In the genomic region with DNA sequence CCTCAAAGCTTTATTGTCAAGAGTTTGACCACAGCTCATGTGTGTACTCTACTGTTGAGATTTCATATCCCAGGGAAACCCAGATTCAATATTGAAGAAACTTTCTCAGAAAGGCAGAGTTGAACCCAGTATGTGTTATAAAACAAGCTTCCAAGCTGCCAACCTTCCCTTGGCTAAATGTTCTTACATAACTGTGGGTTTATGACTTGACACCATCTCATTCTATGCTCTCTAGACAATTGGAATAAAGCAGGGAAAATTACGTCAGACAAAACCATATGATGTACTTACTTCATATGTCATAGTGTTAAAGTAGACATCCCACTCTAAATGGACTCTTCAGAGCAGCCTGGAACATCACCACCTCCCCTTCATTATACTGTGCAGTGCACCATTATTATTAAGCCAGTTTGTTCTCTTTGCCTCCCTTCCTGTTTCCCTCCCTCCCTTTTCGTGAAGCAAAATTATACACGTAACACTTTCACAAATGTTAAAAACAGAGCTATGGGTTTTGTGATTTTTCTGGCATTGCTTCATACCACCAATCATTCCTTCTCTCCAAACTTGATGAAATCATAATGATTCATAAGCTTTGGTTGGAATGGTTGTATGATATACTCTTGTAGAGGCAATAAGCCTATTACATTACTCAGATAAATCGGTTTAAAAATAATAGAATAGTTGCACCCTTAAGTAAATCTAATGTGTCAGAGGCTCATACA, we compare ENCODE assay signal across 2 cellular contexts.
A peak's percentile ranks its signal among the peaks of the same experiment; 100 is the strongest.
TF ChIP-seq lines count a peak whose summit lies in the region.

No MANE protein-coding gene starts in this region.

TF ChIP-seq in SK-N-SH, 30 proteins besides CTCF, POLR2A, EP300 and RAD21 (continued from another document):
- TF ChIP-seq, protein P1, sequence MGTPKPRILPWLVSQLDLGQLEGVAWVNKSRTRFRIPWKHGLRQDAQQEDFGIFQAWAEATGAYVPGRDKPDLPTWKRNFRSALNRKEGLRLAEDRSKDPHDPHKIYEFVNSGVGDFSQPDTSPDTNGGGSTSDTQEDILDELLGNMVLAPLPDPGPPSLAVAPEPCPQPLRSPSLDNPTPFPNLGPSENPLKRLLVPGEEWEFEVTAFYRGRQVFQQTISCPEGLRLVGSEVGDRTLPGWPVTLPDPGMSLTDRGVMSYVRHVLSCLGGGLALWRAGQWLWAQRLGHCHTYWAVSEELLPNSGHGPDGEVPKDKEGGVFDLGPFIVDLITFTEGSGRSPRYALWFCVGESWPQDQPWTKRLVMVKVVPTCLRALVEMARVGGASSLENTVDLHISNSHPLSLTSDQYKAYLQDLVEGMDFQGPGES (IDR thresholded peaks at IDR 0.05; ENCODE audit: low read depth, low read length): no peak
- TF ChIP-seq, protein P2, sequence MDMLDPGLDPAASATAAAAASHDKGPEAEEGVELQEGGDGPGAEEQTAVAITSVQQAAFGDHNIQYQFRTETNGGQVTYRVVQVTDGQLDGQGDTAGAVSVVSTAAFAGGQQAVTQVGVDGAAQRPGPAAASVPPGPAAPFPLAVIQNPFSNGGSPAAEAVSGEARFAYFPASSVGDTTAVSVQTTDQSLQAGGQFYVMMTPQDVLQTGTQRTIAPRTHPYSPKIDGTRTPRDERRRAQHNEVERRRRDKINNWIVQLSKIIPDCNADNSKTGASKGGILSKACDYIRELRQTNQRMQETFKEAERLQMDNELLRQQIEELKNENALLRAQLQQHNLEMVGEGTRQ (IDR thresholded peaks at IDR 0.05; ENCODE audit: borderline replicate concordance, low read depth, low read length): no peak
- TF ChIP-seq GABPA (IDR thresholded peaks at IDR 0.05; ENCODE audit: low read depth) (no peak), TCF12 (IDR thresholded peaks at IDR 0.05) (0 out of 2 replicates have a peak, but pooled peaks have one; percentile 24), RXRA (IDR thresholded peaks at IDR 0.05; ENCODE audit: borderline replicate concordance, low read depth) (no peak), RFX5 (IDR thresholded peaks at IDR 0.05; ENCODE audit: low read length) (no peak), FOXJ3 (CRISPR knock-in tag; IDR thresholded peaks at IDR 0.05) (no peak), FOXM1 (IDR thresholded peaks at IDR 0.05; ENCODE audit: low read depth) (no peak), TAF1 (IDR thresholded peaks at IDR 0.05; ENCODE audit: borderline replicate concordance, low read depth, low read length) (no peak), POLR2AphosphoS5 (IDR thresholded peaks at IDR 0.05; ENCODE audit: low read depth, low read length) (no peak), JUND (IDR thresholded peaks at IDR 0.05) (peak; percentile 29; the same call in 1 of the 2 replicates), EZH2phosphoT487 (IDR thresholded peaks at IDR 0.05; ENCODE audit: borderline replicate concordance, low read depth) (no peak), FOSL2 (IDR thresholded peaks at IDR 0.05; ENCODE audit: borderline replicate concordance, low read depth) (peak; percentile 59; the same call in 1 of the 2 replicates), CHD2 (IDR thresholded peaks at IDR 0.05; ENCODE audit: low read length, partially characterized antibody) (no peak), NRF1 (IDR thresholded peaks at IDR 0.05; ENCODE audit: low read depth, low read length) (no peak), TEAD4 (IDR thresholded peaks at IDR 0.05; ENCODE audit: borderline replicate concordance, insufficient read depth) (no peak)
- TF ChIP-seq, protein P3, sequence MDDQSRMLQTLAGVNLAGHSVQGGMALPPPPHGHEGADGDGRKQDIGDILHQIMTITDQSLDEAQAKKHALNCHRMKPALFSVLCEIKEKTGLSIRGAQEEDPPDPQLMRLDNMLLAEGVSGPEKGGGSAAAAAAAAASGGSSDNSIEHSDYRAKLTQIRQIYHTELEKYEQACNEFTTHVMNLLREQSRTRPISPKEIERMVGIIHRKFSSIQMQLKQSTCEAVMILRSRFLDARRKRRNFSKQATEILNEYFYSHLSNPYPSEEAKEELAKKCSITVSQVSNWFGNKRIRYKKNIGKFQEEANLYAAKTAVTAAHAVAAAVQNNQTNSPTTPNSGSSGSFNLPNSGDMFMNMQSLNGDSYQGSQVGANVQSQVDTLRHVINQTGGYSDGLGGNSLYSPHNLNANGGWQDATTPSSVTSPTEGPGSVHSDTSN (IDR thresholded peaks at IDR 0.05): peak; percentile 29; the same call in 1 of the 2 replicates
- TF ChIP-seq, protein P4, sequence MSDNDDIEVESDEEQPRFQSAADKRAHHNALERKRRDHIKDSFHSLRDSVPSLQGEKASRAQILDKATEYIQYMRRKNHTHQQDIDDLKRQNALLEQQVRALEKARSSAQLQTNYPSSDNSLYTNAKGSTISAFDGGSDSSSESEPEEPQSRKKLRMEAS (IDR thresholded peaks at IDR 0.05; ENCODE audit: low read depth): no peak

TF ChIP-seq in SK-N-SH treated with all-trans-retinoic acid at 6 μM for 48 hours, 23 proteins besides CTCF, POLR2A, EP300 and RAD21:
- TF ChIP-seq, protein P5, sequence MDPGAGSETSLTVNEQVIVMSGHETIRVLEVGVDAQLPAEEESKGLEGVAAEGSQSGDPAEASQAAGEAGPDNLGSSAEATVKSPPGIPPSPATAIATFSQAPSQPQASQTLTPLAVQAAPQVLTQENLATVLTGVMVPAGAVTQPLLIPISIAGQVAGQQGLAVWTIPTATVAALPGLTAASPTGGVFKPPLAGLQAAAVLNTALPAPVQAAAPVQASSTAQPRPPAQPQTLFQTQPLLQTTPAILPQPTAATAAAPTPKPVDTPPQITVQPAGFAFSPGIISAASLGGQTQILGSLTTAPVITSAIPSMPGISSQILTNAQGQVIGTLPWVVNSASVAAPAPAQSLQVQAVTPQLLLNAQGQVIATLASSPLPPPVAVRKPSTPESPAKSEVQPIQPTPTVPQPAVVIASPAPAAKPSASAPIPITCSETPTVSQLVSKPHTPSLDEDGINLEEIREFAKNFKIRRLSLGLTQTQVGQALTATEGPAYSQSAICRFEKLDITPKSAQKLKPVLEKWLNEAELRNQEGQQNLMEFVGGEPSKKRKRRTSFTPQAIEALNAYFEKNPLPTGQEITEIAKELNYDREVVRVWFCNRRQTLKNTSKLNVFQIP (CRISPR knock-in tag; IDR thresholded peaks at IDR 0.05; ENCODE audit: borderline replicate concordance, low read depth): no peak
- TF ChIP-seq ESRRG (CRISPR knock-in tag; IDR thresholded peaks at IDR 0.05) (no peak), ZNF8 (CRISPR knock-in tag; IDR thresholded peaks at IDR 0.05) (no peak), ARNTL (CRISPR knock-in tag; IDR thresholded peaks at IDR 0.05; ENCODE audit: borderline replicate concordance, low read depth) (no peak), ZNF70 (CRISPR knock-in tag; IDR thresholded peaks at IDR 0.05) (no peak)
TF ChIP-seq in SK-N-SH treated with all-trans-retinoic acid at 6 μM for 48 hours: peak in this region for 0.
